9 cellular contexts compared by ENCODE assay signal in genomic region chr7:92446869-92447238, GRCh38. TPM values are rescaled to one million over a fixed set of nuclear protein-coding genes. Genes with fewer than 3 reads are reported as not detected.
DNase-seq lines count a peak whose midpoint lies in the region; ATAC-seq and TF ChIP-seq lines count a peak whose summit lies in the region.
"Had no signal": no experiment of that assay in that cellular context is flagged by ENCODE, and none has a peak within 500 bp of the region (broad histone marks: within the 10 kb centered on the region; RNA-seq: fewer than 3 reads in every experiment).

No MANE protein-coding gene starts in this region.

- H3K9me3 ChIP-seq in adrenal gland (replicated peaks in 1 of 3) (no peaks in the 10 kb centered on the region), mesenchymal stem cell (ENCODE audit: control insufficient read depth, low read length) (no peaks in the 10 kb centered on the region), thymus (ENCODE audit: control insufficient read depth) (no peaks in the 10 kb centered on the region)

- H3K27ac ChIP-seq in adrenal gland (peak overlapping the region in 3 of 5 donors; percentile 94 to 97 (median 97)), mesenchymal stem cell (ENCODE audit: low read length, poor library complexity, severe bottlenecking) (no peak overlapping the region), thymus (ENCODE audit: low read depth) (peak overlapping the region; percentile 53)

- H3K18ac ChIP-seq in mesenchymal stem cell (ENCODE audit: low read depth in 1 of 2, low read length in 2 of 2), result no peak overlapping the region

- H2AK5ac ChIP-seq in mesenchymal stem cell (ENCODE audit: low read length, severe bottlenecking), result no peak overlapping the region

- H3K4me1 ChIP-seq in adrenal gland (replicated peaks in 1 of 2) (peaks cover 0 to 11% of the 10 kb centered on the region in 2 donors), mesenchymal stem cell (ENCODE audit: control insufficient read depth, insufficient read depth, low read depth, low read length) (no peaks in the 10 kb centered on the region), thymus (ENCODE audit: control insufficient read depth, insufficient read depth, low read length) (peaks cover 6% of the 10 kb centered on the region)

- ATAC-seq in GM19023 (IDR thresholded peaks at IDR 0.05; ENCODE audit: unreplicated experiment), result no peak

- peaks cover 2% of the 10 kb centered on the region for H3K79me1 ChIP-seq in mesenchymal stem cell (replicated peaks; ENCODE audit: low read length, poor library complexity, severe bottlenecking)

- CTCF ChIA-PET in activated CD4-positive, alpha-beta T cell treated with anti-CD3 and anti-CD28 coated beads, Interleukin-2, amount 10 ng/mL, durations not matched to agents 7 days and 5 days (lab: Charles Lee), result interaction anchor here (0.8 to 4.1 kb wide), 24 partner anchors 9 to 617 kb away, joined by 3 to 49 read pairs (median 4); partner anchors contain the start of genes ANKIB1, CYP51A1, KRIT1 and RBM48

- 60 to 69% (median 64%) methylated on average over 17 of the region's 17 CpGs for WGBS in adrenal gland, 4 donors
- 69% methylated on average over 17 of the region's 17 CpGs for WGBS in mesenchymal stem cell
- 75% methylated on average over 17 of the region's 17 CpGs for WGBS in thymus

- H2BK120ac ChIP-seq in mesenchymal stem cell (ENCODE audit: low read depth, low read length), result no peak overlapping the region

- H4K8ac ChIP-seq in mesenchymal stem cell (ENCODE audit: low read length), result peak overlapping the region; percentile 57

- H3K4me3 ChIP-seq in adrenal gland, result peak overlapping the region in 1 of 4 donors; percentile 89
- H3K4me3 ChIP-seq in mesenchymal stem cell (ENCODE audit: insufficient read depth in 1 of 2, low read depth in 1 of 2, low read length in 2 of 2), result no peak overlapping the region
- H3K4me3 ChIP-seq in thymus (ENCODE audit: low read length), result peak overlapping the region; percentile 95

- H3K27me3 Mint-ChIP-seq in activated CD4-positive, alpha-beta T cell treated with anti-CD3 and anti-CD28 coated beads, Interleukin-2, amount 10 ng/mL, durations not matched to agents 7 days and 5 days, result no peaks in the 10 kb centered on the region

- peak overlapping the region; percentile 96 for H3K27ac Mint-ChIP-seq in activated CD4-positive, alpha-beta T cell treated with anti-CD3 and anti-CD28 coated beads, Interleukin-2, amount 10 ng/mL, durations not matched to agents 7 days and 5 days

- H3K36me3 Mint-ChIP-seq in activated CD4-positive, alpha-beta T cell treated with anti-CD3 and anti-CD28 coated beads, Interleukin-2, amount 10 ng/mL, durations not matched to agents 7 days and 5 days (ENCODE audit: low read depth), result peaks cover 8% of the 10 kb centered on the region

- peak overlapping the region; percentile 95 for H3K9ac ChIP-seq in mesenchymal stem cell (ENCODE audit: low read length)

- no peak overlapping the region for H2AFZ ChIP-seq in mesenchymal stem cell (ENCODE audit: low read depth, low read length)

- H3K23ac ChIP-seq in mesenchymal stem cell (ENCODE audit: low read length in 2 of 2), result no peak overlapping the region

- H3K4me3 Mint-ChIP-seq in activated CD4-positive, alpha-beta T cell treated with anti-CD3 and anti-CD28 coated beads, Interleukin-2, amount 10 ng/mL, durations not matched to agents 7 days and 5 days, result peak overlapping the region; percentile 84

- no peak overlapping the region for H2BK5ac ChIP-seq in mesenchymal stem cell (ENCODE audit: low read depth, low read length, poor library complexity, severe bottlenecking)

- no peaks in the 10 kb centered on the region for H3K9me3 Mint-ChIP-seq in activated CD4-positive, alpha-beta T cell treated with anti-CD3 and anti-CD28 coated beads, Interleukin-2, amount 10 ng/mL, durations not matched to agents 7 days and 5 days

- no peak overlapping the region for H2BK12ac ChIP-seq in mesenchymal stem cell (ENCODE audit: low read length in 2 of 2)

- no peak for TF ChIP-seq POLR2A in adrenal gland (IDR thresholded peaks at IDR 0.05)

- TF ChIP-seq CTCF in adrenal gland (IDR thresholded peaks at IDR 0.05), result no peak

- POLR2A ChIA-PET in activated CD4-positive, alpha-beta T cell treated with anti-CD3 and anti-CD28 coated beads, Interleukin-2, amount 10 ng/mL, durations not matched to agents 7 days and 5 days (lab: Charles Lee), result interaction anchor here (0.9 to 1.1 kb wide), 2 partner anchors 24 to 201 kb away, joined by 3 to 6 read pairs; partner anchors contain the start of genes ANKIB1 and KRIT1

- intact Hi-C loops in adrenal gland (cut with DNase I), result loop anchor here in 1 of 2 donors (5.0 kb wide), 1 partner anchor 270 kb away; the partner anchor contains the start of gene LRRD1

- H3K36me3 ChIP-seq in adrenal gland (replicated peaks in 1 of 2) (peaks cover 0 to 25% of the 10 kb centered on the region in 2 donors), mesenchymal stem cell (ENCODE audit: control insufficient read depth in 1 of 2, insufficient read depth in 2 of 2, low read depth in 1 of 2, low read length in 2 of 2) (peaks cover 3 to 28% of the 10 kb centered on the region in 2 experiments), thymus (ENCODE audit: control insufficient read depth, insufficient read depth) (peaks cover 3% of the 10 kb centered on the region)

- peaks cover 17% of the 10 kb centered on the region for H3K4me1 Mint-ChIP-seq in activated CD4-positive, alpha-beta T cell treated with anti-CD3 and anti-CD28 coated beads, Interleukin-2, amount 10 ng/mL, durations not matched to agents 7 days and 5 days

- no peak overlapping the region for H3K4me2 ChIP-seq in mesenchymal stem cell (ENCODE audit: low read length, poor library complexity, severe bottlenecking)

- H3K27me3 ChIP-seq in adrenal gland (no peaks in the 10 kb centered on the region), mesenchymal stem cell (ENCODE audit: control insufficient read depth in 1 of 2, insufficient read depth in 1 of 2, low read length in 2 of 2) (no peaks in the 10 kb centered on the region), thymus (ENCODE audit: control insufficient read depth, insufficient read depth) (no peaks in the 10 kb centered on the region)

- H4K91ac ChIP-seq in mesenchymal stem cell (ENCODE audit: low read length), result no peak overlapping the region

- DNase-seq in activated CD4-positive, alpha-beta T cell treated with anti-CD3 and anti-CD28 coated beads, Interleukin-2, amount 10 ng/mL, durations not matched to agents 7 days and 5 days, result no peak
- no peak for DNase-seq in activated CD4-positive, alpha-beta T cell treated with anti-CD3 and anti-CD28 coated beads, Interleukin-2, amount 50 U/mL, for 4 hours
- peak in 1 of 7 donors; percentile 21 for DNase-seq in adrenal gland
- no peak for DNase-seq in mesenchymal stem cell
- no peak for DNase-seq in T1000 (lab: John Stamatoyannopoulos, UW)
- no peak for DNase-seq in AG08396 (ENCODE audit: low spot score)

- no peak overlapping the region for H3K14ac ChIP-seq in mesenchymal stem cell (ENCODE audit: low read length in 2 of 2)

- H2BK15ac ChIP-seq in mesenchymal stem cell (ENCODE audit: low read depth, poor library complexity, severe bottlenecking), result no peak overlapping the region

- H3K4ac ChIP-seq in mesenchymal stem cell (ENCODE audit: low read depth in 1 of 2, low read length in 2 of 2), result no peak overlapping the region

RNA-seq across cellular contexts. Expression of gene GATAD1, which starts 0.4 kb away (rescaled TPM):
- total RNA-seq in activated CD4-positive, alpha-beta T cell treated with anti-CD3 and anti-CD28 coated beads, Interleukin-2, amount 10 ng/mL, durations not matched to agents 7 days and 5 days, result 10 to 100 TPM; 13.8 to 14.3 TPM
- total RNA-seq in adrenal gland, result 10 to 100 TPM; 25.0 to 88.0 (median 35.1) TPM
- polyA plus RNA-seq in adrenal gland, result 10 to 100 TPM; 30.1 to 41.5 (median 33.9) TPM
- 29.5 TPM for polyA plus RNA-seq in mesenchymal stem cell (2013, experiment 1 of 2)
- polyA plus RNA-seq in mesenchymal stem cell (2013, experiment 2 of 2), result 29.2 TPM
- polyA plus RNA-seq in thymus, result 24.6 TPM

RNA-seq across cellular contexts. Expression of gene ERVW-1, which starts 30.9 kb away (rescaled TPM):
- not detected for total RNA-seq in activated CD4-positive, alpha-beta T cell treated with anti-CD3 and anti-CD28 coated beads, Interleukin-2, amount 10 ng/mL, durations not matched to agents 7 days and 5 days
- not detected for total RNA-seq in adrenal gland
- polyA plus RNA-seq in adrenal gland, result not detected
- polyA plus RNA-seq in mesenchymal stem cell (2013, experiment 1 of 2), result not detected
- polyA plus RNA-seq in mesenchymal stem cell (2013, experiment 2 of 2), result not detected
- polyA plus RNA-seq in thymus, result 0.14 TPM
- total RNA-seq: temporal lobe had no signal
